Comparison of ENCODE assay signal across 9 cellular contexts in genomic region chr17:688100-688989, GRCh38. TPM values are rescaled to one million over a fixed set of nuclear protein-coding genes. Genes with fewer than 3 reads are reported as not detected.
DNase-seq lines count a peak whose midpoint lies in the region; ATAC-seq, FAIRE-seq and TF ChIP-seq lines count a peak whose summit lies in the region.
"Had no signal": no experiment of that assay in that cellular context is flagged by ENCODE, and none has a peak within 500 bp of the region (broad histone marks: within the 10 kb centered on the region; RNA-seq: fewer than 3 reads in every experiment).

No MANE protein-coding gene starts in this region.

- H3K27ac Mint-ChIP-seq in HFFc6, result peak overlapping the region; percentile 43
- no peak overlapping the region for H3K27ac Mint-ChIP-seq in astrocyte (ENCODE audit: unreplicated experiment)
- no peak overlapping the region for H3K27ac Mint-ChIP-seq in natural killer cell treated with Interleukin-12 subunit alpha and Interleukin-12 subunit beta and Interleukin-15 and Interleukin-18, amount 100 ng/mL, for 72 hours

- CTCF ChIA-PET in BJ (lab: Yijun Ruan, JAX), result interaction anchor here (0.8 to 2.0 kb wide), 4 partner anchors 12 to 276 kb away, joined by 3 to 15 read pairs (median 5); no protein-coding TSS in a partner anchor

- H3K36me3 Mint-ChIP-seq in HFFc6 (ENCODE audit: low read depth) (peaks cover 44% of the 10 kb centered on the region), astrocyte (ENCODE audit: low read depth, unreplicated experiment) (peaks cover 17% of the 10 kb centered on the region)
- H3K36me3 Mint-ChIP-seq in natural killer cell treated with Interleukin-12 subunit alpha and Interleukin-12 subunit beta and Interleukin-15 and Interleukin-18, amount 100 ng/mL, for 72 hours, result peaks cover 28% of the 10 kb centered on the region

- peaks cover 53% of the 10 kb centered on the region for H3K4me1 Mint-ChIP-seq in HFFc6 (ENCODE audit: low read depth)
- peaks cover 11% of the 10 kb centered on the region for H3K4me1 Mint-ChIP-seq in astrocyte (ENCODE audit: low read depth, unreplicated experiment)
- peaks cover 6 to 11% of the 10 kb centered on the region in 2 donors for H3K4me1 Mint-ChIP-seq in natural killer cell treated with Interleukin-12 subunit alpha and Interleukin-12 subunit beta and Interleukin-15 and Interleukin-18, amount 100 ng/mL, for 72 hours (ENCODE audit: low read depth in 2 of 2)

- POLR2A ChIA-PET in BJ (lab: Charles Lee), result interaction anchor here (0.6 kb wide), 1 partner anchor 191 kb away, joined by 3 read pairs; no protein-coding TSS in a partner anchor

- H3K9me3 Mint-ChIP-seq in HFFc6, result no peaks in the 10 kb centered on the region
- H3K9me3 Mint-ChIP-seq in astrocyte (ENCODE audit: unreplicated experiment), result no peaks in the 10 kb centered on the region
- no peaks in the 10 kb centered on the region for H3K9me3 Mint-ChIP-seq in natural killer cell treated with Interleukin-12 subunit alpha and Interleukin-12 subunit beta and Interleukin-15 and Interleukin-18, amount 100 ng/mL, for 72 hours

- no peak for FAIRE-seq in astrocyte (lab: Jason Lieb, UNC)

- no peaks in the 10 kb centered on the region for H3K27me3 ChIP-seq in BJ (ENCODE audit: control insufficient read depth, insufficient read depth, low read length)
- no peaks in the 10 kb centered on the region for H3K27me3 ChIP-seq in astrocyte (ENCODE audit: insufficient read depth, low read length)
- H3K27me3 ChIP-seq in liver (ENCODE audit: control insufficient read depth in 4 of 4, insufficient read depth in 4 of 4, low read length in 3 of 4), result no peaks in the 10 kb centered on the region
- H3K27me3 ChIP-seq in ascending aorta, result no peaks in the 10 kb centered on the region

- H3K36me3 ChIP-seq in BJ (ENCODE audit: control insufficient read depth, insufficient read depth, low read length) (no peaks in the 10 kb centered on the region), astrocyte (ENCODE audit: insufficient read depth, low read length) (peaks cover 7% of the 10 kb centered on the region), liver (ENCODE audit: control insufficient read depth in 4 of 4, insufficient read depth in 3 of 4, low read depth in 1 of 4, low read length in 3 of 4) (peaks cover 6 to 27% (median 10%) of the 10 kb centered on the region in 4 donors), ascending aorta (peaks cover 18 to 27% of the 10 kb centered on the region in 2 donors)

- no peak overlapping the region for H2AFZ ChIP-seq in astrocyte (ENCODE audit: low read depth, low read length)

- H3K4me2 ChIP-seq in astrocyte (ENCODE audit: low read length), result no peak overlapping the region

- H3K4me3 ChIP-seq in BJ (ENCODE audit: low read depth, low read length) (no peak overlapping the region), astrocyte (ENCODE audit: insufficient read depth, low read depth, low read length) (no peak overlapping the region), liver (ENCODE audit: low read depth in 1 of 3, low read length in 3 of 3) (no peak overlapping the region), ascending aorta (no peak overlapping the region)

- peaks cover 18% of the 10 kb centered on the region for H3K79me2 ChIP-seq in astrocyte (ENCODE audit: insufficient read depth, low read length)

- TF ChIP-seq CTCF in BJ (IDR thresholded peaks at IDR 0.05; ENCODE audit: insufficient read depth, low read depth, low read length), result peak; percentile 31; the same call in 1 of the 2 replicates
- TF ChIP-seq CTCF in HFFc6 (IDR thresholded peaks at IDR 0.05), result peak; percentile 52; the same call in 1 of the 2 replicates
- TF ChIP-seq CTCF in astrocyte (IDR thresholded peaks at IDR 0.05; ENCODE audit: insufficient read depth, low read depth, low read length), result peak; percentile 12
- no peak for TF ChIP-seq CTCF in liver (IDR thresholded peaks at IDR 0.05; ENCODE audit: low read depth, low read length, missing input control)
- no peak for TF ChIP-seq CTCF in ascending aorta (IDR thresholded peaks at IDR 0.05)

- H3K27ac ChIP-seq in astrocyte (ENCODE audit: low read depth, low read length), result no peak overlapping the region
- H3K27ac ChIP-seq in liver (ENCODE audit: low read depth in 1 of 2, low read length in 2 of 2), result no peak overlapping the region
- H3K27ac ChIP-seq in ascending aorta, result no peak overlapping the region

- H3K4me1 ChIP-seq in astrocyte (ENCODE audit: insufficient read depth, low read length), result peaks cover 27% of the 10 kb centered on the region
- H3K4me1 ChIP-seq in liver (ENCODE audit: control insufficient read depth in 4 of 4, insufficient read depth in 4 of 4, low read length in 3 of 4), result no peaks in the 10 kb centered on the region
- H3K4me1 ChIP-seq in ascending aorta, result no peaks in the 10 kb centered on the region

- intact Hi-C loops in ascending aorta (cut with DNase I), result no loop called here

- TF ChIP-seq RAD21 in liver (IDR thresholded peaks at IDR 0.05), result peak; percentile 35 to 55

- no peaks in the 10 kb centered on the region for H4K20me1 ChIP-seq in astrocyte (ENCODE audit: insufficient read depth, low read length)

- H3K27me3 Mint-ChIP-seq in HFFc6 (ENCODE audit: insufficient read depth) (no peaks in the 10 kb centered on the region; the same call in 1 of the 2 replicates), astrocyte (ENCODE audit: low read depth, unreplicated experiment) (no peaks in the 10 kb centered on the region)
- no peaks in the 10 kb centered on the region for H3K27me3 Mint-ChIP-seq in natural killer cell treated with Interleukin-12 subunit alpha and Interleukin-12 subunit beta and Interleukin-15 and Interleukin-18, amount 100 ng/mL, for 72 hours

- ATAC-seq in natural killer cell treated with Interleukin-12 subunit alpha and Interleukin-12 subunit beta and Interleukin-15 and Interleukin-18, amount 100 ng/mL, for 72 hours, result no peak

- no peak overlapping the region for H3K9ac ChIP-seq in astrocyte (ENCODE audit: low read length)
- no peak overlapping the region for H3K9ac ChIP-seq in liver (ENCODE audit: low read depth in 1 of 2, low read length in 2 of 2)

- DNase-seq in BJ (ENCODE audit: low read depth), result no peak
- no peak for DNase-seq in HFFc6
- DNase-seq in astrocyte (ENCODE audit: low read depth), result no peak
- no peak for DNase-seq in natural killer cell treated with Interleukin-12 subunit alpha and Interleukin-12 subunit beta and Interleukin-15 and Interleukin-18, amount 100 ng/mL, for 72 hours (ENCODE audit: low spot score)
- DNase-seq in islet precursor cell, result no peak
- no peak for DNase-seq in ascending aorta (ENCODE audit: low spot score in 2 of 2)
- no peak for DNase-seq in HuH-7 (ENCODE audit: low spot score)
- DNase-seq: NCI-H345 had no signal

- H3K9me3 ChIP-seq in astrocyte (ENCODE audit: insufficient read depth, low read depth, low read length) (no peaks in the 10 kb centered on the region), liver (ENCODE audit: control insufficient read depth in 4 of 4, low read length in 3 of 4) (no peaks in the 10 kb centered on the region), ascending aorta (no peaks in the 10 kb centered on the region)

- 76% methylated on average over 18 of the region's 18 CpGs for WGBS in liver

- no peak overlapping the region for H3K4me3 Mint-ChIP-seq in HFFc6
- no peak overlapping the region for H3K4me3 Mint-ChIP-seq in astrocyte (ENCODE audit: unreplicated experiment)
- no peak overlapping the region for H3K4me3 Mint-ChIP-seq in natural killer cell treated with Interleukin-12 subunit alpha and Interleukin-12 subunit beta and Interleukin-15 and Interleukin-18, amount 100 ng/mL, for 72 hours

TF ChIP-seq in liver, 16 proteins besides CTCF, POLR2A, EP300 and RAD21:
- TF ChIP-seq ATF3 (IDR thresholded peaks at IDR 0.05) (no peak), RXRA (IDR thresholded peaks at IDR 0.05) (peak in 1 of 2 donors; percentile 40), SP1 (IDR thresholded peaks at IDR 0.05) (peak; percentile 27), HNF4A (conservative IDR thresholded peaks at IDR 0.05) (peak; percentile 32 to 57)
TF ChIP-seq in liver: peak in this region for 3.

RNA-seq across cellular contexts. Expression of gene VPS53, which starts 26.3 kb away (rescaled TPM):
- polyA plus RNA-seq in BJ (2011; rRNA removed) (27.3 and 34.5 TPM in 2 replicates), liver (1 to 10 TPM; 5.1 to 5.4 TPM)
- polyA minus RNA-seq in BJ (2011; rRNA and poly(A)+ RNA removed), result 115 and 133 TPM in 2 replicates
- 10 to 100 TPM; 85.3 to 91.0 (median 87.9) TPM for total RNA-seq in HFFc6 (2021; fragmentation: NEBNext Ultra II Directional; extraction: Animal tissue kit (Norgen Biotek cat#: 25700))
- total RNA-seq in astrocyte (79.6 and 83.5 TPM in 2 replicates), liver (10 to 100 TPM; 10.6 to 18.2 TPM), ascending aorta (6.8 TPM)
- 100 to 1,000 TPM in 1 of 2 donors, 10 to 100 TPM in 1; 76.7 to 102 TPM for total RNA-seq in natural killer cell treated with Interleukin-12 subunit alpha and Interleukin-12 subunit beta and Interleukin-15 and Interleukin-18, amount 100 ng/mL, for 72 hours

RNA-seq across cellular contexts. Expression of gene TLCD3A, which starts 44.1 kb away (rescaled TPM):
- polyA plus RNA-seq in BJ (2011; rRNA removed) (37.7 and 45.8 TPM in 2 replicates), liver (1 to 10 TPM in 1 of 2 donors, under 1 TPM in 1; 0.57 to 2.3 TPM)
- polyA minus RNA-seq in BJ (2011; rRNA and poly(A)+ RNA removed), result 30.2 and 54.2 TPM in 2 replicates
- 10 to 100 TPM; 28.2 to 35.8 (median 34.5) TPM for total RNA-seq in HFFc6 (2021; fragmentation: NEBNext Ultra II Directional; extraction: Animal tissue kit (Norgen Biotek cat#: 25700))
- total RNA-seq in astrocyte (25.8 and 26.6 TPM in 2 replicates), liver (1 to 10 TPM; 1.3 to 1.7 TPM), ascending aorta (21.9 TPM)
- 10 to 100 TPM; 15.5 to 17.8 TPM for total RNA-seq in natural killer cell treated with Interleukin-12 subunit alpha and Interleukin-12 subunit beta and Interleukin-15 and Interleukin-18, amount 100 ng/mL, for 72 hours

Comparison
In these comparisons a context has a peak if more than half of its experiments do, and no peak if none do; other contexts are left out.
1. CTCF ChIP-seq: peak in BJ (single experiment), HFFc6 (single experiment) and astrocyte (single experiment); none in liver (single experiment) and ascending aorta (0 of 3).